ENCODE assay signal across 10 cellular contexts in the genomic region with DNA sequence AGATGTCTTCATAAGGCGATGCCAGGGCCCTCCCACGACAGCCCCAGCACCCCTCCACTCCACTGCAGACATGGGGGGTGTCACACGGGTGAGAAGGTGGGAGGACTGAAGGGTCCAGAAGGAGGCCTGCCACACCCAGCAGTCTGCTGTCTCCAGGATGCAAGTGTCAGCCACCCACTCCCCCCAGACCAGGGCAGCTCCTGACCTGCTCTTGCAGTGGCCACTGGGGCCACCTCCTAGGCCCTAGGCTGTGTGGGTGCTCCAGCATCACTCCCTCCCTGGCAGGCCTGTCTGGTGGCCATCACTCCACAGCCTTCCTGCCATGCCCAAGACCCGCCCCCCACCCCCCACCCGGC.
DNase-seq lines count a peak whose midpoint lies in the region; ATAC-seq and TF ChIP-seq lines count a peak whose summit lies in the region.
"Had no signal": no experiment of that assay in that cellular context is flagged by ENCODE, and none has a peak within 500 bp of the region (broad histone marks: within the 10 kb centered on the region; RNA-seq: fewer than 3 reads in every experiment).

No MANE protein-coding gene starts in this region.

- TF ChIP-seq POLR2A in vagina (IDR thresholded peaks at IDR 0.05), result no peak

- no peak overlapping the region for H2BK120ac ChIP-seq in neuronal stem cell (ENCODE audit: low read depth, low read length)

- H3K4me1 ChIP-seq in neuronal stem cell (ENCODE audit: control insufficient read depth in 2 of 2, insufficient read depth in 1 of 2, low read depth in 1 of 2, low read length in 2 of 2), result peaks cover 7 to 14% of the 10 kb centered on the region in 2 donors
- H3K4me1 ChIP-seq in vagina, result peaks cover 13% of the 10 kb centered on the region

- H3K4ac ChIP-seq in neuronal stem cell (ENCODE audit: low read length), result no peak overlapping the region

- no peaks in the 10 kb centered on the region for H3K9me3 Mint-ChIP-seq in natural killer cell
- no peaks in the 10 kb centered on the region for H3K9me3 Mint-ChIP-seq in natural killer cell treated with Interleukin-12 subunit alpha and Interleukin-12 subunit beta and Interleukin-15 and Interleukin-18, amount 100 ng/mL, for 72 hours

- H3K27me3 ChIP-seq in neuronal stem cell (ENCODE audit: control insufficient read depth in 3 of 3, insufficient read depth in 3 of 3, low read depth in 1 of 3, low read length in 3 of 3) (peaks cover 0 to 13% (median 2%) of the 10 kb centered on the region in 3 experiments), vagina (no peaks in the 10 kb centered on the region)

- H3K79me1 ChIP-seq in neuronal stem cell (ENCODE audit: low read depth, low read length), result no peaks in the 10 kb centered on the region

- peak overlapping the region; percentile 38 for H2AK5ac ChIP-seq in neuronal stem cell (ENCODE audit: low read depth, low read length)

- peaks cover 4 to 7% of the 10 kb centered on the region in 2 donors for H3K9me3 ChIP-seq in neuronal stem cell (replicated peaks in 1 of 2; ENCODE audit: control insufficient read depth in 2 of 2, insufficient read depth in 1 of 2, low read depth in 1 of 2, low read length in 2 of 2)
- no peaks in the 10 kb centered on the region for H3K9me3 ChIP-seq in vagina

- no peak overlapping the region for H3K27ac Mint-ChIP-seq in natural killer cell
- H3K27ac Mint-ChIP-seq in natural killer cell treated with Interleukin-12 subunit alpha and Interleukin-12 subunit beta and Interleukin-15 and Interleukin-18, amount 100 ng/mL, for 72 hours, result no peak overlapping the region

- no peak overlapping the region for H2BK12ac ChIP-seq in neuronal stem cell (ENCODE audit: low read length)

- peak overlapping the region; percentile 1 for H2BK15ac ChIP-seq in neuronal stem cell (ENCODE audit: low read length)

- H3K27me3 Mint-ChIP-seq in natural killer cell (ENCODE audit: low read depth in 2 of 2), result peaks cover 7 to 10% of the 10 kb centered on the region in 2 donors
- peaks cover 9 to 24% of the 10 kb centered on the region in 2 donors for H3K27me3 Mint-ChIP-seq in natural killer cell treated with Interleukin-12 subunit alpha and Interleukin-12 subunit beta and Interleukin-15 and Interleukin-18, amount 100 ng/mL, for 72 hours

- peak overlapping the region; percentile 87 for H3K18ac ChIP-seq in neuronal stem cell (ENCODE audit: low read length)

- no peaks in the 10 kb centered on the region for H3K36me3 Mint-ChIP-seq in natural killer cell
- H3K36me3 Mint-ChIP-seq in natural killer cell treated with Interleukin-12 subunit alpha and Interleukin-12 subunit beta and Interleukin-15 and Interleukin-18, amount 100 ng/mL, for 72 hours, result no peaks in the 10 kb centered on the region

- H4K91ac ChIP-seq in neuronal stem cell (ENCODE audit: low read depth, low read length, poor library complexity), result no peak overlapping the region

- no peak for ATAC-seq in natural killer cell
- no peak for ATAC-seq in natural killer cell treated with Interleukin-12 subunit alpha and Interleukin-12 subunit beta and Interleukin-15 and Interleukin-18, amount 100 ng/mL, for 72 hours
- no peak for ATAC-seq in HG02884 (IDR thresholded peaks at IDR 0.05; ENCODE audit: unreplicated experiment)

- WGBS in neuronal stem cell (ENCODE audit: extremely low coverage in 2 of 2, insufficient read length in 2 of 2, insufficient replicate concordance in 1 of 2), 2 donors, result no CpG with 5 or more reads among the region's 5 CpGs

- no peak overlapping the region for H3K27ac ChIP-seq in neuronal stem cell (replicated peaks; ENCODE audit: low read length)
- peak overlapping the region; percentile 66 for H3K27ac ChIP-seq in vagina

- peak overlapping the region; percentile 84 for H3K4me2 ChIP-seq in neuronal stem cell (ENCODE audit: insufficient read depth, low read length, poor library complexity, severe bottlenecking)

- H3K14ac ChIP-seq in neuronal stem cell (ENCODE audit: low read length), result no peak overlapping the region

- peaks cover 0 to 7% of the 10 kb centered on the region in 2 donors for H3K4me1 Mint-ChIP-seq in natural killer cell
- H3K4me1 Mint-ChIP-seq in natural killer cell treated with Interleukin-12 subunit alpha and Interleukin-12 subunit beta and Interleukin-15 and Interleukin-18, amount 100 ng/mL, for 72 hours (ENCODE audit: low read depth in 2 of 2), result peaks cover 6 to 7% of the 10 kb centered on the region in 2 donors

- intact Hi-C loops in natural killer cell (cut with micrococcal nuclease), result no loop called here
- intact Hi-C loops in vagina (cut with DNase I), result no loop called here

- DNase-seq in natural killer cell, result no peak
- no peak for DNase-seq in natural killer cell treated with Interleukin-12 subunit alpha and Interleukin-12 subunit beta and Interleukin-15 and Interleukin-18, amount 100 ng/mL, for 72 hours (ENCODE audit: low spot score)
- no peak for DNase-seq in epithelial cell of proximal tubule (ENCODE audit: low read depth)
- DNase-seq in neuronal stem cell (ENCODE audit: low spot score), result no peak
- no peak for DNase-seq in vagina (ENCODE audit: extremely low spot score in 2 of 2)
- DNase-seq in hippocampal formation (lab: John Stamatoyannopoulos, UW), result no peak
- no peak for DNase-seq in COLO668 (lab: John Stamatoyannopoulos, UW; ENCODE audit: unreplicated experiment)
- DNase-seq: DND-41; stimulated activated CD4-positive, alpha-beta T cell treated with anti-CD3 and anti-CD28 coated beads, Interleukin-4, amount 100 ng/mL, for 4 hours had no signal

- H3K4me3 ChIP-seq in epithelial cell of proximal tubule (ENCODE audit: low read depth, low read length), result peak overlapping the region; percentile 32
- peak overlapping the region; percentile 49 to 75 for H3K4me3 ChIP-seq in neuronal stem cell (ENCODE audit: low read length in 2 of 2)
- H3K4me3 ChIP-seq in vagina, result peak overlapping the region; percentile 37 to 51

- H2AFZ ChIP-seq in neuronal stem cell (ENCODE audit: low read length), result peak overlapping the region; percentile 99

- no peak overlapping the region for H3K23ac ChIP-seq in neuronal stem cell (ENCODE audit: low read depth, low read length, poor library complexity)

- TF ChIP-seq CTCF in natural killer cell (IDR thresholded peaks at IDR 0.05), result no peak
- no peak for TF ChIP-seq CTCF in epithelial cell of proximal tubule (conservative IDR thresholded peaks at IDR 0.05; ENCODE audit: low read depth, low read length)
- no peak for TF ChIP-seq CTCF in vagina (IDR thresholded peaks at IDR 0.05)

- H3K9ac ChIP-seq in neuronal stem cell (ENCODE audit: low read depth, low read length, poor library complexity), result no peak overlapping the region

- no peak overlapping the region for H2BK5ac ChIP-seq in neuronal stem cell (ENCODE audit: low read length)

- no peaks in the 10 kb centered on the region for H3K36me3 ChIP-seq in neuronal stem cell (replicated peaks in 1 of 2; ENCODE audit: control insufficient read depth in 2 of 2, insufficient read depth in 2 of 2, low read length in 2 of 2)
- no peaks in the 10 kb centered on the region for H3K36me3 ChIP-seq in vagina

- no peak overlapping the region for H4K8ac ChIP-seq in neuronal stem cell (ENCODE audit: low read depth, low read length)

- peak overlapping the region; percentile 69 for H3K4me3 Mint-ChIP-seq in natural killer cell
- no peak overlapping the region for H3K4me3 Mint-ChIP-seq in natural killer cell treated with Interleukin-12 subunit alpha and Interleukin-12 subunit beta and Interleukin-15 and Interleukin-18, amount 100 ng/mL, for 72 hours
